9 cellular contexts compared by ENCODE assay signal in genomic region chr19:38648789-38649304, GRCh38. TPM values are rescaled to one million over a fixed set of nuclear protein-coding genes. Genes with fewer than 3 reads are reported as not detected.
DNase-seq lines count a peak whose midpoint lies in the region; ATAC-seq and TF ChIP-seq lines count a peak whose summit lies in the region.
"Had no signal": no experiment of that assay in that cellular context is flagged by ENCODE, and none has a peak within 500 bp of the region (broad histone marks: within the 10 kb centered on the region; RNA-seq: fewer than 3 reads in every experiment).

No MANE protein-coding gene starts in this region.

- peaks cover 11% of the 10 kb centered on the region in 2 donors for H3K36me3 Mint-ChIP-seq in activated T-cell treated with anti-CD3 and anti-CD28 coated beads, Interleukin-2, amount 50 U/mL, for 72 hours (ENCODE audit: insufficient read depth in 2 of 2)
- peaks cover 9% of the 10 kb centered on the region for H3K36me3 Mint-ChIP-seq in type B pancreatic cell

- no peaks in the 10 kb centered on the region for H3K9me3 Mint-ChIP-seq in activated T-cell treated with anti-CD3 and anti-CD28 coated beads, Interleukin-2, amount 50 U/mL, for 72 hours
- no peaks in the 10 kb centered on the region for H3K9me3 Mint-ChIP-seq in type B pancreatic cell

- no peak for TF ChIP-seq POLR2A in right lobe of liver (IDR thresholded peaks at IDR 0.05)

- peak overlapping the region; percentile 92 to 96 for H3K27ac ChIP-seq in ascending aorta
- peak overlapping the region; percentile 89 to 94 (median 92) for H3K27ac ChIP-seq in right lobe of liver

- peak overlapping the region; percentile 87 to 96 for H3K4me3 Mint-ChIP-seq in activated T-cell treated with anti-CD3 and anti-CD28 coated beads, Interleukin-2, amount 50 U/mL, for 72 hours
- peak overlapping the region; percentile 99 for H3K4me3 Mint-ChIP-seq in type B pancreatic cell

- H3K4me1 Mint-ChIP-seq in activated T-cell treated with anti-CD3 and anti-CD28 coated beads, Interleukin-2, amount 50 U/mL, for 72 hours (ENCODE audit: low read depth), result peaks cover 55% of the 10 kb centered on the region
- H3K4me1 Mint-ChIP-seq in type B pancreatic cell (ENCODE audit: unreplicated experiment), result peaks cover 41% of the 10 kb centered on the region

- no peaks in the 10 kb centered on the region for H3K9me3 ChIP-seq in ascending aorta
- H3K9me3 ChIP-seq in right lobe of liver, result no peaks in the 10 kb centered on the region

- no peaks in the 10 kb centered on the region for H3K27me3 ChIP-seq in ascending aorta
- no peaks in the 10 kb centered on the region for H3K27me3 ChIP-seq in right lobe of liver

- H3K4me1 ChIP-seq in ascending aorta (peaks cover 11 to 34% of the 10 kb centered on the region in 2 donors), right lobe of liver (peaks cover 0 to 46% (median 22%) of the 10 kb centered on the region in 4 donors)

- peak overlapping the region; percentile 85 for H3K27ac Mint-ChIP-seq in activated T-cell treated with anti-CD3 and anti-CD28 coated beads, Interleukin-2, amount 50 U/mL, for 72 hours
- H3K27ac Mint-ChIP-seq in type B pancreatic cell, result peak overlapping the region; percentile 96

- TF ChIP-seq CTCF in ascending aorta (IDR thresholded peaks at IDR 0.05) (no peak), right lobe of liver (IDR thresholded peaks at IDR 0.05) (no peak), type B pancreatic cell (conservative IDR thresholded peaks at IDR 0.05) (no peak)

- H3K36me3 ChIP-seq in ascending aorta (no peaks in the 10 kb centered on the region), right lobe of liver (no peaks in the 10 kb centered on the region)

- DNase-seq in activated T-cell treated with anti-CD3 and anti-CD28 coated beads, Interleukin-2, amount 50 U/mL, for 72 hours, result no peak
- no peak for DNase-seq in activated T-cell treated with anti-CD3 and anti-CD28 coated beads for 4 hours
- no peak for DNase-seq in ascending aorta (ENCODE audit: low spot score in 2 of 2)
- no peak for DNase-seq in right lobe of liver
- DNase-seq in type B pancreatic cell (ENCODE audit: extremely low spot score, unreplicated experiment), result no peak
- DNase-seq in NCI-H2171 (lab: John Stamatoyannopoulos, UW), result no peak
- DNase-seq in HK-2 (ENCODE audit: unreplicated experiment), result no peak
- DNase-seq in SIG-M5 (lab: John Stamatoyannopoulos, UW), result no peak

- peak overlapping the region; percentile 89 to 100 for H3K4me3 ChIP-seq in ascending aorta
- peak overlapping the region; percentile 86 to 88 (median 87) for H3K4me3 ChIP-seq in right lobe of liver

- peaks cover 7% of the 10 kb centered on the region for H3K27me3 Mint-ChIP-seq in activated T-cell treated with anti-CD3 and anti-CD28 coated beads, Interleukin-2, amount 50 U/mL, for 72 hours (ENCODE audit: low read depth)
- H3K27me3 Mint-ChIP-seq in type B pancreatic cell, result no peaks in the 10 kb centered on the region

- WGBS in right lobe of liver (ENCODE audit: insufficient coverage, low coverage, low lambda C conversion rate, missing lambda C conversion rate), result 0% methylated on average over 12 of the region's 12 CpGs

- no peak for ATAC-seq in activated T-cell treated with anti-CD3 and anti-CD28 coated beads, Interleukin-2, amount 50 U/mL, for 72 hours (replicated peaks in 1 of 2)
- ATAC-seq in right lobe of liver, result no peak

- intact Hi-C loops in ascending aorta (cut with DNase I) (loop anchor here (2.0 kb wide), 1 partner anchor 84 kb away; no protein-coding TSS in a partner anchor), right lobe of liver (cut with DNase I) (loop anchor here in 1 of 2 donors (10.0 kb wide), 1 partner anchor 46 kb away; no protein-coding TSS in a partner anchor)

RNA-seq across cellular contexts. Expression of gene ACTN4, which starts 1.4 kb away (rescaled TPM):
- total RNA-seq in activated T-cell treated with anti-CD3 and anti-CD28 coated beads, Interleukin-2, amount 50 U/mL, for 72 hours, result 100 to 1,000 TPM; 200 to 227 TPM
- total RNA-seq in ascending aorta (1,036 TPM), right lobe of liver (100 to 1,000 TPM; 142 to 306 (median 201) TPM), type B pancreatic cell (ENCODE audit: low replicate concordance) (475 and 776 TPM in 2 replicates)

RNA-seq across cellular contexts. Expression of gene EIF3K, which starts 29.9 kb away (rescaled TPM):
- total RNA-seq in activated T-cell treated with anti-CD3 and anti-CD28 coated beads, Interleukin-2, amount 50 U/mL, for 72 hours, result 100 to 1,000 TPM; 219 to 237 TPM
- total RNA-seq in ascending aorta (696 TPM), right lobe of liver (100 to 1,000 TPM in 4 of 6 experiments, 10 to 100 TPM in 2; 86.3 to 305 (median 116) TPM), type B pancreatic cell (ENCODE audit: low replicate concordance) (274 and 310 TPM in 2 replicates)

RNA-seq across cellular contexts. Expression of gene MAP4K1, which starts 31.1 kb away (rescaled TPM):
- total RNA-seq in activated T-cell treated with anti-CD3 and anti-CD28 coated beads, Interleukin-2, amount 50 U/mL, for 72 hours, result 100 to 1,000 TPM; 261 to 262 TPM
- total RNA-seq in ascending aorta (15.1 TPM), right lobe of liver (1 to 10 TPM in 5 of 6 experiments, under 1 TPM in 1; 0.93 to 3.1 (median 2.0) TPM), type B pancreatic cell (ENCODE audit: low replicate concordance) (2.4 and 16.8 TPM in 2 replicates)
- total RNA-seq: dermis microvascular lymphatic vessel endothelial cell had no signal

Comparison
In these comparisons a context has a peak if more than half of its experiments do, and no peak if none do; other contexts are left out.
1. RNA of gene MAP4K1, which starts 31.1 kb away (total RNA-seq): 261 to 262 TPM in activated T-cell treated with anti-CD3 and anti-CD28 coated beads, Interleukin-2, amount 50 U/mL, for 72 hours; 15.1 TPM in ascending aorta (single experiment), 2.4 to 16.8 TPM in type B pancreatic cell and 0.93 to 3.1 TPM in right lobe of liver; every median in the first group is over 10 times any median in the second.